Comparison of ENCODE assay signal across 22 cellular contexts in genomic region chr12:896031-896430, GRCh38.
"Had no signal": no experiment of that assay in that cellular context is flagged by ENCODE, and none has a peak within 500 bp of the region (broad histone marks: within the 10 kb centered on the region; RNA-seq: fewer than 3 reads in every experiment).

No MANE protein-coding gene starts in this region.

- H3K4me1 Mint-ChIP-seq: activated naive CD8-positive, alpha-beta T cell treated with anti-CD3 and anti-CD28 coated beads for 36 hours; endodermal cell; neural crest cell had no signal

- H3K4me3 Mint-ChIP-seq: activated CD4-positive, alpha-beta T cell treated with anti-CD3 and anti-CD28 coated beads, Interleukin-2, amount 10 ng/mL, durations not matched to agents 7 days and 5 days; activated CD8-positive, alpha-beta T cell treated with anti-CD3 and anti-CD28 coated beads, Interleukin-2, amount 10 ng/mL, durations not matched to agents 7 days and 5 days; activated naive CD8-positive, alpha-beta T cell treated with anti-CD3 and anti-CD28 coated beads for 36 hours; endodermal cell; naive thymus-derived CD4-positive, alpha-beta T cell; neural crest cell had no signal

- H3K27me3 ChIP-seq: body of pancreas, cardiac muscle cell, heart right ventricle, spleen, upper lobe of right lung had no signal

- H3K27ac ChIP-seq: body of pancreas, cardiac muscle cell, heart right ventricle, spleen, upper lobe of right lung, WERI-Rb-1 had no signal

- H3K4me1 ChIP-seq: body of pancreas, heart right ventricle, spleen, upper lobe of right lung had no signal

- H3K27me3 Mint-ChIP-seq: activated CD4-positive, alpha-beta T cell treated with anti-CD3 and anti-CD28 coated beads, Interleukin-2, amount 10 ng/mL, durations not matched to agents 7 days and 5 days; activated naive CD8-positive, alpha-beta T cell treated with anti-CD3 and anti-CD28 coated beads for 36 hours; naive thymus-derived CD4-positive, alpha-beta T cell had no signal

- H3K4me3 ChIP-seq: body of pancreas, cardiac muscle cell, heart right ventricle, spleen, upper lobe of right lung had no signal

- ATAC-seq: activated CD8-positive, alpha-beta T cell treated with anti-CD3 and anti-CD28 coated beads, Interleukin-2, amount 10 ng/mL, durations not matched to agents 7 days and 5 days; body of pancreas; naive thymus-derived CD4-positive, alpha-beta T cell; upper lobe of right lung had no signal

- DNase-seq: activated CD4-positive, alpha-beta T cell treated with anti-CD3 and anti-CD28 coated beads, Interleukin-2, amount 10 ng/mL, durations not matched to agents 7 days and 5 days; activated CD4-positive, CD25-positive, alpha-beta regulatory T cell treated with anti-CD3 and anti-CD28 coated beads, Interleukin-2, amount 50 U/mL, for 72 hours; activated CD8-positive, alpha-beta T cell treated with anti-CD3 and anti-CD28 coated beads, Interleukin-2, amount 10 ng/mL, durations not matched to agents 7 days and 5 days; activated naive CD4-positive, alpha-beta T cell treated with Interleukin-2 at 50 U/mL for 16 hours; activated naive CD8-positive, alpha-beta T cell treated with anti-CD3 and anti-CD28 coated beads for 36 hours; body of pancreas; endodermal cell; heart right ventricle; islet precursor cell; left cardiac atrium; mesendoderm; naive thymus-derived CD4-positive, alpha-beta T cell; occipital lobe; posterior cingulate gyrus; spleen; stimulated activated CD4-positive, alpha-beta T cell treated with anti-CD3 and anti-CD28 coated beads, Interleukin-4, amount 100 ng/mL, for 24 hours; stimulated activated naive CD4-positive, alpha-beta T cell treated with Interleukin-2 at 50 U/mL for 16 hours; T-helper 1 cell; upper lobe of right lung; WERI-Rb-1 had no signal

- H3K9me3 ChIP-seq: body of pancreas, heart right ventricle, spleen, upper lobe of right lung had no signal

- H3K27ac Mint-ChIP-seq: activated CD8-positive, alpha-beta T cell treated with anti-CD3 and anti-CD28 coated beads, Interleukin-2, amount 10 ng/mL, durations not matched to agents 7 days and 5 days; activated naive CD8-positive, alpha-beta T cell treated with anti-CD3 and anti-CD28 coated beads for 36 hours; endodermal cell had no signal

- H3K9me3 Mint-ChIP-seq: activated CD4-positive, alpha-beta T cell treated with anti-CD3 and anti-CD28 coated beads, Interleukin-2, amount 10 ng/mL, durations not matched to agents 7 days and 5 days; activated naive CD8-positive, alpha-beta T cell treated with anti-CD3 and anti-CD28 coated beads for 36 hours; endodermal cell; naive thymus-derived CD4-positive, alpha-beta T cell; neural crest cell had no signal
